2 cellular contexts compared by ENCODE assay signal in the genomic region with DNA sequence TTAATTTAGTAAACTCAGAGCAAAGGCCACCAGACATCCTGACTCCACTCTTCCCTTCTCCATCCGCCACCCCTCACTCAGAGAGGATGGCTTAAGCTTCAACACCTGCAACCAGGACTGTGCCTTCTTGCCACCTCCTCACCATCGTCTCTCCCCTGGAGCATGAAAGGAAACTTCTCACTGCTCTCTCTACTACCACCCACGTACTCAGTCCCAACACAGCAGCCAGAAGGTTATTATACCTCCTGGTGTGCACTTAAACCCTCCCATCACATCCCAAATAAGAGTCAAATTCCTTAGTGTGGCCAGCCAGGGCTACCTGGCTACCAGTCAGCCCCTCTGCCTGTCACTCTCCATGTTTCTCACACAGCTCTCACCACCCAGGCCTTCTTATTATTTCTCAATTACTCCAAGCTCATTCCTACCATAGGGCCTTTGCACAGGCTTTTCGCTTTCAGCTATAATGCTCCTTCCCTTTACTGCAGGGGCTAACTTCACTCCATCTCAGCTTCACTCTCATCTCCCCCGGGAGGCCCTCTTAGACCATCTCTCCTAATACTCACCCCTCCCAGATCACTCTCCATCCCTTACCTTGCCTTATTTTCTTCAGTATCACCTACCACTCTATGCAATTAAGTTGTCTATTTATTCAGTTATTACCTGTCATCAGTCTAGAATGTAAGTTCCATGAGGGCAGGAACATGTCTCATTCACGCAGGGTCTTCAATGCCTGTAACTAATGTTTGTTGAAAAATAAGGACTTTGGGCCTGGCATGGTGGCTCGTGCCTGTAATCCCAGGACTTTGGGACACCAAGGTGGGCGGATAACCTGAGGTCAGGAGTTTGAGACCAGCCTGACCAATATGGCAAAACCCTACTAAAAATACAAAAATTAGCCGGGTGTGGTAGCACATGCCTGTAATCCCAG.
TF ChIP-seq lines count a peak whose summit lies in the region.

No MANE protein-coding gene starts in this region.

TF ChIP-seq in IMR-90, 13 proteins besides CTCF, POLR2A, EP300 and RAD21:
- TF ChIP-seq BHLHE40 (IDR thresholded peaks at IDR 0.05; ENCODE audit: low read depth, low read length) (no peak), MXI1 (IDR thresholded peaks at IDR 0.05; ENCODE audit: borderline replicate concordance, low read depth, low read length) (no peak), NFE2L2 (IDR thresholded peaks at IDR 0.05; ENCODE audit: low read depth, low read length) (no peak), RCOR1 (IDR thresholded peaks at IDR 0.05; ENCODE audit: insufficient replicate concordance, low read length) (no peak), MAZ (IDR thresholded peaks at IDR 0.05; ENCODE audit: borderline replicate concordance, low read depth, low read length) (no peak), CEBPB (IDR thresholded peaks at IDR 0.05; ENCODE audit: low read depth, low read length) (no peak), MAFK (IDR thresholded peaks at IDR 0.05; ENCODE audit: low read depth, low read length) (no peak), RFX5 (IDR thresholded peaks at IDR 0.05; ENCODE audit: low read depth, low read length) (no peak), CHD1 (IDR thresholded peaks at IDR 0.05; ENCODE audit: low read depth, low read length) (no peak), SMC3 (IDR thresholded peaks at IDR 0.05; ENCODE audit: low read depth, low read length) (no peak), ELK1 (IDR thresholded peaks at IDR 0.05; ENCODE audit: borderline replicate concordance, low read depth, low read length) (no peak), FOS (IDR thresholded peaks at IDR 0.05; ENCODE audit: low read depth, low read length) (no peak)
- TF ChIP-seq, protein P1, sequence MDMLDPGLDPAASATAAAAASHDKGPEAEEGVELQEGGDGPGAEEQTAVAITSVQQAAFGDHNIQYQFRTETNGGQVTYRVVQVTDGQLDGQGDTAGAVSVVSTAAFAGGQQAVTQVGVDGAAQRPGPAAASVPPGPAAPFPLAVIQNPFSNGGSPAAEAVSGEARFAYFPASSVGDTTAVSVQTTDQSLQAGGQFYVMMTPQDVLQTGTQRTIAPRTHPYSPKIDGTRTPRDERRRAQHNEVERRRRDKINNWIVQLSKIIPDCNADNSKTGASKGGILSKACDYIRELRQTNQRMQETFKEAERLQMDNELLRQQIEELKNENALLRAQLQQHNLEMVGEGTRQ (IDR thresholded peaks at IDR 0.05; ENCODE audit: low read depth, low read length) = no peak

TF ChIP-seq in H1, 55 proteins besides CTCF, POLR2A, EP300 and RAD21:
- no peak for TF ChIP-seq BACH1 (IDR thresholded peaks at IDR 0.05; ENCODE audit: low read length)
- TF ChIP-seq KDM1A (IDR thresholded peaks at IDR 0.05; ENCODE audit: borderline replicate concordance, low read length) = no peak
- TF ChIP-seq CTBP2 (IDR thresholded peaks at IDR 0.05; ENCODE audit: borderline replicate concordance, insufficient read depth, insufficient read length, low read length) = no peak
- TF ChIP-seq EGR1 (IDR thresholded peaks at IDR 0.05; ENCODE audit: borderline replicate concordance, low read depth, low read length) = no peak
- no peak for TF ChIP-seq TCF12 (IDR thresholded peaks at IDR 0.05; ENCODE audit: low read depth, low read length)
- no peak for TF ChIP-seq NRF1 (IDR thresholded peaks at IDR 0.05; ENCODE audit: low read depth, low read length)
- no peak for TF ChIP-seq ZNF274 (IDR thresholded peaks at IDR 0.05; ENCODE audit: borderline replicate concordance, extremely low read depth, low read length)
- TF ChIP-seq ATF3 (IDR thresholded peaks at IDR 0.05; ENCODE audit: insufficient read depth, low read depth, low read length) = no peak
- no peak for TF ChIP-seq CEBPB (IDR thresholded peaks at IDR 0.05; ENCODE audit: low read depth, low read length)
- no peak for TF ChIP-seq JUN (IDR thresholded peaks at IDR 0.05; ENCODE audit: low read depth, low read length)
- no peak for TF ChIP-seq TAF7 (optimal IDR thresholded peaks at IDR 0.05; ENCODE audit: borderline replicate concordance, low read depth, low read length)
- no peak for TF ChIP-seq PHF8 (conservative IDR thresholded peaks at IDR 0.05; ENCODE audit: low read depth, low read length)
- no peak for TF ChIP-seq SIX5 (IDR thresholded peaks at IDR 0.05; ENCODE audit: low read depth, low read length)
- TF ChIP-seq SP1 (IDR thresholded peaks at IDR 0.05; ENCODE audit: low read depth, low read length) = no peak
- no peak for TF ChIP-seq SRF (IDR thresholded peaks at IDR 0.05; ENCODE audit: low read depth, low read length)
- TF ChIP-seq SP4 (IDR thresholded peaks at IDR 0.05; ENCODE audit: low read length) = no peak
- TF ChIP-seq CHD1 (IDR thresholded peaks at IDR 0.05; ENCODE audit: low read depth, low read length) = no peak
